In genomic region chr14:67486890-67487289, GRCh38 we compare ENCODE assay signal across 23 cellular contexts. TPM values are rescaled to one million over a fixed set of nuclear protein-coding genes. Genes with fewer than 3 reads are reported as not detected.
DNase-seq lines count a peak whose midpoint lies in the region; ATAC-seq and TF ChIP-seq lines count a peak whose summit lies in the region.
"Had no signal": no experiment of that assay in that cellular context is flagged by ENCODE, and none has a peak within 500 bp of the region (broad histone marks: within the 10 kb centered on the region; RNA-seq: fewer than 3 reads in every experiment).

No MANE protein-coding gene starts in this region.

- no peak overlapping the region for H4K8ac ChIP-seq in IMR-90 (ENCODE audit: low read depth in 2 of 2, low read length in 2 of 2)

- no peaks in the 10 kb centered on the region for H3K9me3 ChIP-seq in CD4-positive, alpha-beta memory T cell (ENCODE audit: control insufficient read depth in 1 of 2, low read length in 2 of 2)
- H3K9me3 ChIP-seq in IMR-90 (ENCODE audit: control insufficient read depth, insufficient read depth, low read length) (no peaks in the 10 kb centered on the region), uterus (no peaks in the 10 kb centered on the region), testis (no peaks in the 10 kb centered on the region)
- H3K9me3 ChIP-seq: Peyer's patch had no signal

- peaks cover 38 to 75% (median 57%) of the 10 kb centered on the region in 4 donors for H3K4me1 Mint-ChIP-seq in CD4-positive, alpha-beta memory T cell
- peaks cover 48 to 75% of the 10 kb centered on the region in 2 donors for H3K4me1 Mint-ChIP-seq in natural killer cell

- no peak overlapping the region for H2AK5ac ChIP-seq in IMR-90 (ENCODE audit: low read depth, low read length)

- no peak for TF ChIP-seq CTCF in IMR-90 (conservative IDR thresholded peaks at IDR 0.05; ENCODE audit: low read depth, low read length)
- no peak for TF ChIP-seq CTCF in natural killer cell (IDR thresholded peaks at IDR 0.05)
- no peak for TF ChIP-seq CTCF in uterus (IDR thresholded peaks at IDR 0.05)
- TF ChIP-seq CTCF in testis (IDR thresholded peaks at IDR 0.05): no peak

- no TSS peak for BruUV-seq in IMR-90 (replicated peaks; lab: Mats Ljungman, UMichigan)

- H2BK20ac ChIP-seq in IMR-90 (ENCODE audit: low read depth, low read length): no peak overlapping the region

- no peak overlapping the region for H4K91ac ChIP-seq in IMR-90 (ENCODE audit: insufficient read depth, low read depth, low read length)

- H4K20me1 ChIP-seq in IMR-90 (ENCODE audit: insufficient read depth, low read length): no peaks in the 10 kb centered on the region

- dilution Hi-C loops in IMR-90 (cut with HindIII; ENCODE audit: low sequenced_read_pairs, unreplicated experiment): no loop called here

- H4K5ac ChIP-seq in IMR-90 (ENCODE audit: low read depth, low read length): no peak overlapping the region

- H3K4me2 ChIP-seq in IMR-90 (ENCODE audit: low read depth, low read length): no peak overlapping the region
- H3K4me2 ChIP-seq: GM23338 had no signal

- 73% methylated on average over 3 of the region's 4 CpGs; no CpG with 5 or more reads in 1 of the 2 experiments for WGBS in IMR-90 (ENCODE audit: extremely low coverage in 2 of 2, insufficient read length in 1 of 2), 2 experiments
- WGBS in testis, 2 donors: 91 to 100% methylated on average over 1 to 4 of the region's 4 CpGs

- no peak overlapping the region for H3K4me3 ChIP-seq in CD4-positive, alpha-beta memory T cell (ENCODE audit: low read length in 2 of 2)
- H3K4me3 ChIP-seq in IMR-90 (ENCODE audit: insufficient read depth, low read depth, low read length) (no peak overlapping the region), uterus (no peak overlapping the region), testis (no peak overlapping the region)
- H3K4me3 ChIP-seq: GM23338, lung, tibial artery had no signal

- H3K36me3 Mint-ChIP-seq in CD4-positive, alpha-beta memory T cell: peaks cover 24 to 53% of the 10 kb centered on the region in 2 donors
- H3K36me3 Mint-ChIP-seq in natural killer cell: no peaks in the 10 kb centered on the region

- H2AFZ ChIP-seq in IMR-90 (replicated peaks; ENCODE audit: low read length, poor library complexity): no peak overlapping the region
- H2AFZ ChIP-seq: GM23338 had no signal

- TF ChIP-seq RAD21 in IMR-90 (IDR thresholded peaks at IDR 0.05; ENCODE audit: low read length): no peak

- H3K4ac ChIP-seq in IMR-90 (ENCODE audit: low read depth, low read length): no peak overlapping the region

- peak overlapping the region; percentile 45 for H2AK9ac ChIP-seq in IMR-90 (replicated peaks; ENCODE audit: low read depth, low read length, poor library complexity)

- H3K27ac Mint-ChIP-seq in CD4-positive, alpha-beta memory T cell: peak overlapping the region in 5 of 7 donors; percentile 79 to 100 (median 99)
- H3K27ac Mint-ChIP-seq in natural killer cell: peak overlapping the region; percentile 95
- H3K27ac Mint-ChIP-seq: GM23338 had no signal

- H2BK120ac ChIP-seq in IMR-90 (ENCODE audit: low read depth, low read length): no peak overlapping the region

- H3K27me3 ChIP-seq in CD4-positive, alpha-beta memory T cell (ENCODE audit: insufficient read depth, low read length): no peaks in the 10 kb centered on the region
- peaks cover 25% of the 10 kb centered on the region; the same call in 1 of the 2 replicates for H3K27me3 ChIP-seq in IMR-90 (ENCODE audit: control insufficient read depth, insufficient read depth, low read length)
- no peaks in the 10 kb centered on the region for H3K27me3 ChIP-seq in uterus
- H3K27me3 ChIP-seq in testis: no peaks in the 10 kb centered on the region
- H3K27me3 ChIP-seq: Peyer's patch, tibial artery had no signal

- H3K27ac ChIP-seq in CD4-positive, alpha-beta memory T cell (ENCODE audit: low read depth, low read length): peak overlapping the region; percentile 93
- H3K27ac ChIP-seq in IMR-90 (ENCODE audit: insufficient read depth, low read length): no peak overlapping the region
- no peak overlapping the region for H3K27ac ChIP-seq in uterus
- no peak overlapping the region for H3K27ac ChIP-seq in testis
- H3K27ac ChIP-seq: HL-60, tibial artery had no signal

- H3K4me3 Mint-ChIP-seq in CD4-positive, alpha-beta memory T cell: peak overlapping the region; percentile 29 to 100 (median 96)
- H3K4me3 Mint-ChIP-seq in natural killer cell: no peak overlapping the region
- H3K4me3 Mint-ChIP-seq: GM23338 had no signal

- CTCF ChIA-PET in CD4-positive, alpha-beta memory T cell (lab: Charles Lee; ENCODE audit: partially characterized antibody): interaction anchor here (0.7 to 4.0 kb wide), 6 partner anchors 9 to 59 kb away, joined by 3 to 21 read pairs (median 4); no protein-coding TSS in a partner anchor
- CTCF ChIA-PET in IMR-90 (lab: Yijun Ruan, JAX): no interaction called here

- H3K9ac ChIP-seq in IMR-90 (ENCODE audit: low read depth, low read length): no peak overlapping the region

- no peaks in the 10 kb centered on the region for H3K9me3 Mint-ChIP-seq in CD4-positive, alpha-beta memory T cell
- H3K9me3 Mint-ChIP-seq in natural killer cell: no peaks in the 10 kb centered on the region
- H3K9me3 Mint-ChIP-seq: GM23338 had no signal

- DNase-seq in CD4-positive, alpha-beta memory T cell: no peak
- DNase-seq in IMR-90 (no peak), Right ventricle myocardium superior (peak; percentile 73), natural killer cell (no peak), uterus (no peak), T-helper 9 cell (no peak), testis (no peak)
- DNase-seq: activated CD4-positive, alpha-beta T cell treated with anti-CD3 and anti-CD28 coated beads, Interleukin-2, amount 50 U/mL, for 4 hours; anterior cingulate cortex; central memory CD4-positive, alpha-beta T cell; EL; MM.1S; NCI-H1436 treated with DMSO at 0.1 percent for 48 hours; NCI-H510A; NK-92 treated with Interleukin-12 subunit alpha and Interleukin-12 subunit beta, amount 100 ng/mL, for 24 hours; nucleus accumbens; Peyer's patch; stimulated activated CD4-positive, alpha-beta T cell treated with anti-CD3 and anti-CD28 coated beads, Interleukin-4, amount 100 ng/mL, for 1 hour; stimulated activated naive CD8-positive, alpha-beta T cell treated with anti-CD3 and anti-CD28 coated beads, Interleukin-15, Interleukin-2, amounts not matched to agents 100 U/mL and 50 U/mL, for 24 hours; tibial artery had no signal

- H3K4me1 ChIP-seq in CD4-positive, alpha-beta memory T cell (ENCODE audit: insufficient read depth, low read length): peaks cover 56% of the 10 kb centered on the region
- H3K4me1 ChIP-seq in IMR-90 (ENCODE audit: control insufficient read depth, insufficient read depth, low read length): no peaks in the 10 kb centered on the region
- no peaks in the 10 kb centered on the region for H3K4me1 ChIP-seq in uterus
- H3K4me1 ChIP-seq in testis: no peaks in the 10 kb centered on the region
- H3K4me1 ChIP-seq: tibial artery had no signal

- no peak overlapping the region for H2BK5ac ChIP-seq in IMR-90 (ENCODE audit: low read depth, low read length, poor library complexity, severe bottlenecking)

- no peak overlapping the region for H3K23ac ChIP-seq in IMR-90 (ENCODE audit: low read depth, low read length)

- H3K79me1 ChIP-seq in IMR-90 (ENCODE audit: low read depth in 1 of 2, low read length in 2 of 2): no peaks in the 10 kb centered on the region

- intact Hi-C loops in CD4-positive, alpha-beta memory T cell (cut with micrococcal nuclease): loop anchor here (5.0 kb wide), 1 partner anchor 45 kb away; the partner anchor contains the start of gene PLEKHH1
- intact Hi-C loops in IMR-90 (cut with micrococcal nuclease): no loop called here
- intact Hi-C loops in Right ventricle myocardium superior (cut with DNase I): loop anchor here (5.0 kb wide), 1 partner anchor 60 kb away; no protein-coding TSS in a partner anchor
- intact Hi-C loops in natural killer cell (cut with micrococcal nuclease): no loop called here
- intact Hi-C loops in uterus (cut with DNase I; ENCODE audit: low total_unique reads): no loop called here
- intact Hi-C loops in testis (cut with DNase I; ENCODE audit: low total_unique reads): no loop called here

- POLR2A ChIA-PET in CD4-positive, alpha-beta memory T cell (lab: Charles Lee; ENCODE audit: partially characterized antibody): interaction anchor here (1.4 to 4.8 kb wide), 3 partner anchors 9 to 28 kb away, joined by 5 to 51 read pairs (median 6); no protein-coding TSS in a partner anchor
- POLR2A ChIA-PET in IMR-90 (lab: Charles Lee; ENCODE audit: unreplicated experiment): no interaction called here

- H3K14ac ChIP-seq in IMR-90 (replicated peaks; ENCODE audit: low read depth, low read length): no peak overlapping the region

- no peak overlapping the region for H2BK15ac ChIP-seq in IMR-90 (ENCODE audit: low read depth, low read length)

- H3K9me1 ChIP-seq in IMR-90 (ENCODE audit: insufficient read depth, low read length): no peaks in the 10 kb centered on the region

- H3K56ac ChIP-seq in IMR-90 (ENCODE audit: extremely low read depth, insufficient read depth, low read length): no peak overlapping the region

- no peak overlapping the region for H3K18ac ChIP-seq in IMR-90 (ENCODE audit: low read depth, low read length)

- no peak for ATAC-seq in IMR-90 (ENCODE audit: low read depth)
- ATAC-seq in Right ventricle myocardium superior (ENCODE audit: poor library complexity): peak; percentile 91
- ATAC-seq in natural killer cell: no peak
- ATAC-seq: GM23338; stimulated activated naive CD8-positive, alpha-beta T cell treated with anti-CD3 and anti-CD28 coated beads, Interleukin-15, Interleukin-2, amounts not matched to agents 100 U/mL and 50 U/mL, for 24 hours had no signal

- H3K36me3 ChIP-seq in CD4-positive, alpha-beta memory T cell (ENCODE audit: insufficient read depth, low read length): peaks cover 25% of the 10 kb centered on the region
- no peaks in the 10 kb centered on the region for H3K36me3 ChIP-seq in IMR-90 (ENCODE audit: control insufficient read depth, insufficient read depth, low read length)
- no peaks in the 10 kb centered on the region for H3K36me3 ChIP-seq in uterus
- no peaks in the 10 kb centered on the region for H3K36me3 ChIP-seq in testis (ENCODE audit: low read depth, missing control alignments)
- H3K36me3 ChIP-seq: tibial artery had no signal

- no peaks in the 10 kb centered on the region for H3K27me3 Mint-ChIP-seq in CD4-positive, alpha-beta memory T cell
- H3K27me3 Mint-ChIP-seq in natural killer cell (ENCODE audit: low read depth in 2 of 2): no peaks in the 10 kb centered on the region

- in situ Hi-C loops in IMR-90 (cut with MboI; ENCODE audit: low sequenced_read_pairs): no loop called here

- no peak for TF ChIP-seq POLR2A in IMR-90 (IDR thresholded peaks at IDR 0.05; ENCODE audit: low read depth, low read length)
- TF ChIP-seq POLR2A in uterus (IDR thresholded peaks at IDR 0.05): no peak
- TF ChIP-seq POLR2A in testis (IDR thresholded peaks at IDR 0.05): no peak

RNA-seq across cellular contexts. Expression of gene TMEM229B, which starts 1.6 kb away (rescaled TPM):
- 10 to 100 TPM; 34.9 to 35.8 TPM for total RNA-seq in CD4-positive, alpha-beta memory T cell
- polyA plus RNA-seq in CD4-positive, alpha-beta memory T cell: 10 to 100 TPM; 12.5 to 28.9 TPM
- under 0.01 TPM in 1 of 2 replicates, not detected in the other for total RNA-seq in IMR-90 (2012; rRNA removed)
- polyA plus RNA-seq in IMR-90 (2012; rRNA removed): 0.06 TPM in 1 of 2 replicates, not detected in the other
- polyA plus RNA-seq in IMR-90 (2012; cell fraction: cytosol; rRNA removed): 0.03 and 0.15 TPM in 2 replicates
- 0.01 and 0.03 TPM in 2 replicates for polyA plus RNA-seq in IMR-90 (2012; cell fraction: nucleus; rRNA removed; ENCODE audit: low replicate concordance)
- total RNA-seq in Right ventricle myocardium superior: 2.3 TPM
- 10 to 100 TPM; 28.3 to 51.3 (median 49.9) TPM for total RNA-seq in natural killer cell
- total RNA-seq in uterus: 1 to 10 TPM in 2 of 4 donors, under 1 TPM in 2; under 0.01 to 4.7 (median 2.8) TPM
- 10 to 100 TPM; 59.6 to 77.4 TPM for total RNA-seq in testis
- 12.6 TPM for polyA plus RNA-seq in testis (ENCODE audit: insufficient read depth, low read depth, low replicate concordance)

RNA-seq across cellular contexts. Expression of gene PLEKHH1, which starts 46.2 kb away (rescaled TPM):
- total RNA-seq in CD4-positive, alpha-beta memory T cell: under 1 TPM; 0.22 to 0.41 TPM
- 1 to 10 TPM in 1 of 2 donors, not detected in 1; 1.1 TPM for polyA plus RNA-seq in CD4-positive, alpha-beta memory T cell
- total RNA-seq in IMR-90 (2012; rRNA removed) (under 0.01 TPM in 2 replicates), Right ventricle myocardium superior (4.4 TPM), natural killer cell (not detected), uterus (1 to 10 TPM in 3 of 4 donors, under 1 TPM in 1; 0.29 to 8.0 (median 4.9) TPM), testis (10 to 100 TPM; 49.1 to 61.3 TPM)
- polyA plus RNA-seq in IMR-90 (2012; rRNA removed) (0.34 and 0.37 TPM in 2 replicates), testis (ENCODE audit: insufficient read depth, low read depth, low replicate concordance) (21.4 TPM)
- 0.06 and 0.07 TPM in 2 replicates for polyA plus RNA-seq in IMR-90 (2012; cell fraction: cytosol; rRNA removed)
- 1.2 and 1.6 TPM in 2 replicates for polyA plus RNA-seq in IMR-90 (2012; cell fraction: nucleus; rRNA removed; ENCODE audit: low replicate concordance)

Comparison
In these comparisons a context has a peak if more than half of its experiments do, and no peak if none do; other contexts are left out.
1. intact Hi-C loops: an anchor here in CD4-positive, alpha-beta memory T cell (5.0 kb wide) and Right ventricle myocardium superior (5.0 kb wide); none called in IMR-90, natural killer cell, uterus and testis.